2 cellular contexts compared by ENCODE assay signal in the genomic region with DNA sequence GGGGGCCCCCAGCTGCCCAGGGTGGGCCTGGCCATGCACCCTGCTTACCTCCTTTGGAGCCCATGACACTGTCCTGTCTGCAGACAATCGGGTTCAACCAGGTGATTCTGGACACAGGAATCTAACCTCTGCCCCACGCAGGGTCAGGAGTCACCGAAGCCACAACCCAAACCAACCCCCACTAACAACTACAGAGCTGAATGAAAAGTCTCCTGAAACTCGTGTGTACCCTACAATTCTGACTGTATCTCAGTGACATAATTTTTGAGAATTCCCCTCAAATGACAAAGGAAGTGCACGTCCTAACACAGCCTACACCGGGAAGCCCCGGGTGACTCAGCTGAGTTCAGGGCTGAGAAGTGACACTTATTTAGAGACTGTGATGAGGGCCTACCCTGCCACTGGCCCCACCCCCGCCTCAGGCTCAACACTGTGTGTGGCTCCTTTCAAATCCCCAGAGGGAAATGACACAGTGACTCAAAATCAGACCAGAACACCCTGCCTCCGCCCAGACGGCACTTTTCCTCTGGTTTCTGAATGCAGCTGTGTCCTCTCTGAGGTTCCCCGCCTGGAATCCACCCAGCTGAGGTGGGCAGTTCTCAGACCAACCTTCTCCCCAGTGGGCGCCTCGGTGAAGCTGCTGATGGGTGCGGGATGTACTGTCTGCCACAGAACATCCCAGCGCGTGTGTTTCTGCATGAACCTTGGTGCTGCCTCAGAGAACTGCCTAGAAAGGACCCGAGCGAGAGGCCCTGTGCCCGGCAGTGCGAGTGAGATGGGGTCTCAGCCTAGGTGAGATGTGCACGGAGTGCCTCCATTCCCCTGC.
TF ChIP-seq lines count a peak whose summit lies in the region.

No MANE protein-coding gene starts in this region.

TF ChIP-seq in SK-N-SH treated with all-trans-retinoic acid at 6 μM for 48 hours, 23 proteins besides CTCF, POLR2A, EP300 and RAD21 (continued from another document):
- TF ChIP-seq, protein P1, sequence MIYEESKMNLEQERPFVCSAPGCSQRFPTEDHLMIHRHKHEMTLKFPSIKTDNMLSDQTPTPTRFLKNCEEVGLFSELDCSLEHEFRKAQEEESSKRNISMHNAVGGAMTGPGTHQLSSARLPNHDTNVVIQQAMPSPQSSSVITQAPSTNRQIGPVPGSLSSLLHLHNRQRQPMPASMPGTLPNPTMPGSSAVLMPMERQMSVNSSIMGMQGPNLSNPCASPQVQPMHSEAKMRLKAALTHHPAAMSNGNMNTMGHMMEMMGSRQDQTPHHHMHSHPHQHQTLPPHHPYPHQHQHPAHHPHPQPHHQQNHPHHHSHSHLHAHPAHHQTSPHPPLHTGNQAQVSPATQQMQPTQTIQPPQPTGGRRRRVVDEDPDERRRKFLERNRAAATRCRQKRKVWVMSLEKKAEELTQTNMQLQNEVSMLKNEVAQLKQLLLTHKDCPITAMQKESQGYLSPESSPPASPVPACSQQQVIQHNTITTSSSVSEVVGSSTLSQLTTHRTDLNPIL (CRISPR knock-in tag; IDR thresholded peaks at IDR 0.05; ENCODE audit: low read depth) = no peak
- no peak for TF ChIP-seq BACH2 (CRISPR knock-in tag; IDR thresholded peaks at IDR 0.05; ENCODE audit: borderline replicate concordance)
- TF ChIP-seq ZNF565 (CRISPR knock-in tag; conservative IDR thresholded peaks at IDR 0.05; ENCODE audit: low read depth) = no peak
- TF ChIP-seq, protein P2, sequence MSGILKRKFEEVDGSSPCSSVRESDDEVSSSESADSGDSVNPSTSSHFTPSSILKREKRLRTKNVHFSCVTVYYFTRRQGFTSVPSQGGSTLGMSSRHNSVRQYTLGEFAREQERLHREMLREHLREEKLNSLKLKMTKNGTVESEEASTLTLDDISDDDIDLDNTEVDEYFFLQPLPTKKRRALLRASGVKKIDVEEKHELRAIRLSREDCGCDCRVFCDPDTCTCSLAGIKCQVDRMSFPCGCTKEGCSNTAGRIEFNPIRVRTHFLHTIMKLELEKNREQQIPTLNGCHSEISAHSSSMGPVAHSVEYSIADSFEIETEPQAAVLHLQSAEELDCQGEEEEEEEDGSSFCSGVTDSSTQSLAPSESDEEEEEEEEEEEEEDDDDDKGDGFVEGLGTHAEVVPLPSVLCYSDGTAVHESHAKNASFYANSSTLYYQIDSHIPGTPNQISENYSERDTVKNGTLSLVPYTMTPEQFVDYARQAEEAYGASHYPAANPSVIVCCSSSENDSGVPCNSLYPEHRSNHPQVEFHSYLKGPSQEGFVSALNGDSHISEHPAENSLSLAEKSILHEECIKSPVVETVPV (CRISPR knock-in tag; IDR thresholded peaks at IDR 0.05) = no peak
- TF ChIP-seq ISL1 (CRISPR knock-in tag; IDR thresholded peaks at IDR 0.05) = no peak
- no peak for TF ChIP-seq TOX (CRISPR knock-in tag; IDR thresholded peaks at IDR 0.05; ENCODE audit: borderline replicate concordance)
- no peak for TF ChIP-seq ZFP3 (CRISPR knock-in tag; IDR thresholded peaks at IDR 0.05)
- TF ChIP-seq SNAI2 (CRISPR knock-in tag; IDR thresholded peaks at IDR 0.05) = no peak
- no peak for TF ChIP-seq ARNTL (CRISPR knock-in tag; IDR thresholded peaks at IDR 0.05; ENCODE audit: borderline replicate concordance, low read depth)

TF ChIP-seq in HepG2, 621 proteins besides CTCF, POLR2A, EP300 and RAD21 (continued from another document):
- TF ChIP-seq, protein P3, sequence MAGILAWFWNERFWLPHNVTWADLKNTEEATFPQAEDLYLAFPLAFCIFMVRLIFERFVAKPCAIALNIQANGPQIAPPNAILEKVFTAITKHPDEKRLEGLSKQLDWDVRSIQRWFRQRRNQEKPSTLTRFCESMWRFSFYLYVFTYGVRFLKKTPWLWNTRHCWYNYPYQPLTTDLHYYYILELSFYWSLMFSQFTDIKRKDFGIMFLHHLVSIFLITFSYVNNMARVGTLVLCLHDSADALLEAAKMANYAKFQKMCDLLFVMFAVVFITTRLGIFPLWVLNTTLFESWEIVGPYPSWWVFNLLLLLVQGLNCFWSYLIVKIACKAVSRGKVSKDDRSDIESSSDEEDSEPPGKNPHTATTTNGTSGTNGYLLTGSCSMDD (CRISPR knock-in tag; IDR thresholded peaks at IDR 0.05) = no peak
- TF ChIP-seq ZNF232 (CRISPR knock-in tag; IDR thresholded peaks at IDR 0.05; ENCODE audit: borderline replicate concordance) (no peak), ZNF460 (CRISPR knock-in tag; IDR thresholded peaks at IDR 0.05; ENCODE audit: borderline replicate concordance) (no peak), HNF4A (CRISPR knock-in tag; IDR thresholded peaks at IDR 0.05) (no peak), ZNF605 (CRISPR knock-in tag; IDR thresholded peaks at IDR 0.05) (no peak), ZNF530 (CRISPR knock-in tag; IDR thresholded peaks at IDR 0.05; ENCODE audit: low read depth) (no peak), NCOR1 (IDR thresholded peaks at IDR 0.05; ENCODE audit: borderline replicate concordance, low read length) (no peak), KMT2B (CRISPR knock-in tag; IDR thresholded peaks at IDR 0.05) (no peak), ARNT (IDR thresholded peaks at IDR 0.05) (no peak), XBP1 (CRISPR knock-in tag; IDR thresholded peaks at IDR 0.05) (no peak), ZNF547 (CRISPR knock-in tag; IDR thresholded peaks at IDR 0.05) (no peak)
- TF ChIP-seq, protein P4, sequence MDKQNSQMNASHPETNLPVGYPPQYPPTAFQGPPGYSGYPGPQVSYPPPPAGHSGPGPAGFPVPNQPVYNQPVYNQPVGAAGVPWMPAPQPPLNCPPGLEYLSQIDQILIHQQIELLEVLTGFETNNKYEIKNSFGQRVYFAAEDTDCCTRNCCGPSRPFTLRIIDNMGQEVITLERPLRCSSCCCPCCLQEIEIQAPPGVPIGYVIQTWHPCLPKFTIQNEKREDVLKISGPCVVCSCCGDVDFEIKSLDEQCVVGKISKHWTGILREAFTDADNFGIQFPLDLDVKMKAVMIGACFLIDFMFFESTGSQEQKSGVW (CRISPR knock-in tag; IDR thresholded peaks at IDR 0.05; ENCODE audit: borderline replicate concordance) = no peak
- TF ChIP-seq, protein P5, sequence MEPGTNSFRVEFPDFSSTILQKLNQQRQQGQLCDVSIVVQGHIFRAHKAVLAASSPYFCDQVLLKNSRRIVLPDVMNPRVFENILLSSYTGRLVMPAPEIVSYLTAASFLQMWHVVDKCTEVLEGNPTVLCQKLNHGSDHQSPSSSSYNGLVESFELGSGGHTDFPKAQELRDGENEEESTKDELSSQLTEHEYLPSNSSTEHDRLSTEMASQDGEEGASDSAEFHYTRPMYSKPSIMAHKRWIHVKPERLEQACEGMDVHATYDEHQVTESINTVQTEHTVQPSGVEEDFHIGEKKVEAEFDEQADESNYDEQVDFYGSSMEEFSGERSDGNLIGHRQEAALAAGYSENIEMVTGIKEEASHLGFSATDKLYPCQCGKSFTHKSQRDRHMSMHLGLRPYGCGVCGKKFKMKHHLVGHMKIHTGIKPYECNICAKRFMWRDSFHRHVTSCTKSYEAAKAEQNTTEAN (CRISPR knock-in tag; conservative IDR thresholded peaks at IDR 0.05) = no peak
- TF ChIP-seq, protein P6, sequence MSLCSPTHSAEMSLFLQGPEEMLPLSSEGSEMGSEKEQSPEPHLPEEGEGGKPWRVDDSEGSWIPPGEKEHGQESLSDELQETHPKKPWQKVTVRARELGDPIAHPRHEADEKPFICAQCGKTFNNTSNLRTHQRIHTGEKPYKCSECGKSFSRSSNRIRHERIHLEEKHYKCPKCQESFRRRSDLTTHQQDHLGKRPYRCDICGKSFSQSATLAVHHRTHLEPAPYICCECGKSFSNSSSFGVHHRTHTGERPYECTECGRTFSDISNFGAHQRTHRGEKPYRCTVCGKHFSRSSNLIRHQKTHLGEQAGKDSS (CRISPR knock-in tag; IDR thresholded peaks at IDR 0.05; ENCODE audit: borderline replicate concordance, low read depth) = no peak
- TF ChIP-seq, protein P7, sequence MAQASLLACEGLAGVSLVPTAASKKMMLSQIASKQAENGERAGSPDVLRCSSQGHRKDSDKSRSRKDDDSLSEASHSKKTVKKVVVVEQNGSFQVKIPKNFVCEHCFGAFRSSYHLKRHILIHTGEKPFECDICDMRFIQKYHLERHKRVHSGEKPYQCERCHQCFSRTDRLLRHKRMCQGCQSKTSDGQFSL (CRISPR knock-in tag; IDR thresholded peaks at IDR 0.05) = no peak
- TF ChIP-seq, protein P8, sequence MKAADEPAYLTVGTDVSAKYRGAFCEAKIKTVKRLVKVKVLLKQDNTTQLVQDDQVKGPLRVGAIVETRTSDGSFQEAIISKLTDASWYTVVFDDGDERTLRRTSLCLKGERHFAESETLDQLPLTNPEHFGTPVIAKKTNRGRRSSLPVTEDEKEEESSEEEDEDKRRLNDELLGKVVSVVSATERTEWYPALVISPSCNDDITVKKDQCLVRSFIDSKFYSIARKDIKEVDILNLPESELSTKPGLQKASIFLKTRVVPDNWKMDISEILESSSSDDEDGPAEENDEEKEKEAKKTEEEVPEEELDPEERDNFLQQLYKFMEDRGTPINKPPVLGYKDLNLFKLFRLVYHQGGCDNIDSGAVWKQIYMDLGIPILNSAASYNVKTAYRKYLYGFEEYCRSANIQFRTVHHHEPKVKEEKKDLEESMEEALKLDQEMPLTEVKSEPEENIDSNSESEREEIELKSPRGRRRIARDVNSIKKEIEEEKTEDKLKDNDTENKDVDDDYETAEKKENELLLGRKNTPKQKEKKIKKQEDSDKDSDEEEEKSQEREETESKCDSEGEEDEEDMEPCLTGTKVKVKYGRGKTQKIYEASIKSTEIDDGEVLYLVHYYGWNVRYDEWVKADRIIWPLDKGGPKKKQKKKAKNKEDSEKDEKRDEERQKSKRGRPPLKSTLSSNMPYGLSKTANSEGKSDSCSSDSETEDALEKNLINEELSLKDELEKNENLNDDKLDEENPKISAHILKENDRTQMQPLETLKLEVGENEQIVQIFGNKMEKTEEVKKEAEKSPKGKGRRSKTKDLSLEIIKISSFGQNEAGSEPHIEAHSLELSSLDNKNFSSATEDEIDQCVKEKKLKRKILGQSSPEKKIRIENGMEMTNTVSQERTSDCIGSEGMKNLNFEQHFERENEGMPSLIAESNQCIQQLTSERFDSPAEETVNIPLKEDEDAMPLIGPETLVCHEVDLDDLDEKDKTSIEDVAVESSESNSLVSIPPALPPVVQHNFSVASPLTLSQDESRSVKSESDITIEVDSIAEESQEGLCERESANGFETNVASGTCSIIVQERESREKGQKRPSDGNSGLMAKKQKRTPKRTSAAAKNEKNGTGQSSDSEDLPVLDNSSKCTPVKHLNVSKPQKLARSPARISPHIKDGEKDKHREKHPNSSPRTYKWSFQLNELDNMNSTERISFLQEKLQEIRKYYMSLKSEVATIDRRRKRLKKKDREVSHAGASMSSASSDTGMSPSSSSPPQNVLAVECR (CRISPR knock-in tag; IDR thresholded peaks at IDR 0.05; ENCODE audit: borderline replicate concordance) = no peak
